Comparison of ENCODE assay signal across 17 cellular contexts in the genomic region with DNA sequence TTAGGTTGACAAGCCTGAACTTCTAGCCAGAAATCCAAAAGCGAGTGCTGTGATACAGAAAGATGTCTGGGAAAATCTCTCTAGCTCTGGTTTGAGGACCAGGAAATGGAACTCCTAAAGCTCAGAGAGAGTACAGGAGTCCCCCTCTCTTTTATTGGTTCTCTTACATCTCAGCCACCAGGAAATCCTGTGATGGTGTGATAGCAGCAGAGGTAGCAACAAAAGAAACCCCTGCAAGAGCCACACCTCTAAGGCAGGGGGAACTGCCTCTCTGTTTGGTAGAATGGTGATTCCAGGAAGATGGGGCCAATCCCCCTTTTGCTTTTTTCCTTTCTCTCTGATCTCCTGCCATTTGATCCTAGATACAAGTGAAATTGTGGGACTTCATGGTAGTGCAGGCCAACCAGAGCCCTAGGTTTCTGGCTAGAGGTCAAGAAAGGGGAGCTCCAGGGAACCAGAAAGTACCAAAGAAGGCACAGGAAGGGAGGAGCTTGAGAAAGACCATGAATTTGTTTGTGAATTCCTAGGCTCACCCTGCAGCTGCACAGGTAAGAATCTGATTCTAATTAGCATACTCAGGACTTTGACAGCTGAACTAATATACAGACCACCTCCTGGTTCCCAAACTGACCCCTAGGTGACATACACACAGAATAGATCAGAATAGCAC.
A peak's percentile ranks its signal among the peaks of the same experiment; 100 is the strongest.
DNase-seq lines count a peak whose midpoint lies in the region; ATAC-seq lines count a peak whose summit lies in the region.
"Had no signal": no experiment of that assay in that cellular context is flagged by ENCODE, and none has a peak within 500 bp of the region (broad histone marks: within the 10 kb centered on the region; RNA-seq: fewer than 3 reads in every experiment).

No MANE protein-coding gene starts in this region.

- H3K4me3 Mint-ChIP-seq in activated naive CD8-positive, alpha-beta T cell treated with anti-CD3 and anti-CD28 coated beads, Interleukin-2, amount 10 ng/mL, durations not matched to agents 7 days and 5 days, result peak overlapping the region; percentile 79
- H3K4me3 Mint-ChIP-seq in activated naive CD8-positive, alpha-beta T cell treated with anti-CD3 and anti-CD28 coated beads for 36 hours, result no peak overlapping the region
- peak overlapping the region; percentile 46 for H3K4me3 Mint-ChIP-seq in T-helper 1 cell treated with Interleukin-12 subunit alpha and Interleukin-12 subunit beta and Interleukin-4 antibody, amounts not matched to agents 30 μg/mL and 1 μg/mL, for 36 hours
- H3K4me3 Mint-ChIP-seq in effector memory CD8-positive, alpha-beta T cell, result peak overlapping the region; percentile 32 to 49
- H3K4me3 Mint-ChIP-seq: HFFc6 had no signal

- no peak for DNase-seq in activated naive CD8-positive, alpha-beta T cell treated with anti-CD3 and anti-CD28 coated beads, Interleukin-2, amount 10 ng/mL, durations not matched to agents 7 days and 5 days
- no peak for DNase-seq in activated naive CD8-positive, alpha-beta T cell treated with anti-CD3 and anti-CD28 coated beads for 36 hours
- DNase-seq in effector memory CD8-positive, alpha-beta T cell, result no peak
- DNase-seq in NCI-H146 (lab: John Stamatoyannopoulos, UW) (no peak), islet precursor cell (no peak), NCI-H226 (no peak)
- DNase-seq: activated CD4-positive, alpha-beta T cell treated with anti-CD3 and anti-CD28 coated beads for 4 hours; foreskin melanocyte; HFFc6; lower lobe of right lung; NCI-H2081; NCI-H524; SJCRH30; stimulated activated CD4-positive, alpha-beta T cell treated with anti-CD3 and anti-CD28 coated beads, Interleukin-2, amount 100 ng/mL, for 24 hours; T-helper 9 cell had no signal

- peaks cover 10% of the 10 kb centered on the region for H3K36me3 Mint-ChIP-seq in activated naive CD8-positive, alpha-beta T cell treated with anti-CD3 and anti-CD28 coated beads, Interleukin-2, amount 10 ng/mL, durations not matched to agents 7 days and 5 days
- no peaks in the 10 kb centered on the region for H3K36me3 Mint-ChIP-seq in activated naive CD8-positive, alpha-beta T cell treated with anti-CD3 and anti-CD28 coated beads for 36 hours
- peaks cover 5% of the 10 kb centered on the region for H3K36me3 Mint-ChIP-seq in T-helper 1 cell treated with Interleukin-12 subunit alpha and Interleukin-12 subunit beta and Interleukin-4 antibody, amounts not matched to agents 30 μg/mL and 1 μg/mL, for 36 hours (ENCODE audit: low read depth)
- no peaks in the 10 kb centered on the region for H3K36me3 Mint-ChIP-seq in effector memory CD8-positive, alpha-beta T cell (ENCODE audit: insufficient read depth)

- no peaks in the 10 kb centered on the region for H3K27me3 Mint-ChIP-seq in activated naive CD8-positive, alpha-beta T cell treated with anti-CD3 and anti-CD28 coated beads, Interleukin-2, amount 10 ng/mL, durations not matched to agents 7 days and 5 days
- H3K27me3 Mint-ChIP-seq in activated naive CD8-positive, alpha-beta T cell treated with anti-CD3 and anti-CD28 coated beads for 36 hours, result no peaks in the 10 kb centered on the region
- no peaks in the 10 kb centered on the region for H3K27me3 Mint-ChIP-seq in T-helper 1 cell treated with Interleukin-12 subunit alpha and Interleukin-12 subunit beta and Interleukin-4 antibody, amounts not matched to agents 30 μg/mL and 1 μg/mL, for 36 hours (ENCODE audit: low read depth)
- H3K27me3 Mint-ChIP-seq in effector memory CD8-positive, alpha-beta T cell, result no peaks in the 10 kb centered on the region

- peak overlapping the region; percentile 81 for H3K27ac Mint-ChIP-seq in activated naive CD8-positive, alpha-beta T cell treated with anti-CD3 and anti-CD28 coated beads, Interleukin-2, amount 10 ng/mL, durations not matched to agents 7 days and 5 days
- H3K27ac Mint-ChIP-seq in activated naive CD8-positive, alpha-beta T cell treated with anti-CD3 and anti-CD28 coated beads for 36 hours, result no peak overlapping the region
- H3K27ac Mint-ChIP-seq in T-helper 1 cell treated with Interleukin-12 subunit alpha and Interleukin-12 subunit beta and Interleukin-4 antibody, amounts not matched to agents 30 μg/mL and 1 μg/mL, for 36 hours, result peak overlapping the region; percentile 69
- peak overlapping the region; percentile 73 to 75 for H3K27ac Mint-ChIP-seq in effector memory CD8-positive, alpha-beta T cell
- H3K27ac Mint-ChIP-seq: HFFc6 had no signal

- no peaks in the 10 kb centered on the region for H3K9me3 Mint-ChIP-seq in activated naive CD8-positive, alpha-beta T cell treated with anti-CD3 and anti-CD28 coated beads, Interleukin-2, amount 10 ng/mL, durations not matched to agents 7 days and 5 days
- H3K9me3 Mint-ChIP-seq in activated naive CD8-positive, alpha-beta T cell treated with anti-CD3 and anti-CD28 coated beads for 36 hours, result no peaks in the 10 kb centered on the region
- H3K9me3 Mint-ChIP-seq in T-helper 1 cell treated with Interleukin-12 subunit alpha and Interleukin-12 subunit beta and Interleukin-4 antibody, amounts not matched to agents 30 μg/mL and 1 μg/mL, for 36 hours, result no peaks in the 10 kb centered on the region
- no peaks in the 10 kb centered on the region for H3K9me3 Mint-ChIP-seq in effector memory CD8-positive, alpha-beta T cell
- H3K9me3 Mint-ChIP-seq: HFFc6 had no signal

- POLR2A ChIA-PET in activated naive CD8-positive, alpha-beta T cell treated with anti-CD3 and anti-CD28 coated beads, Interleukin-2, amount 10 ng/mL, durations not matched to agents 7 days and 5 days (lab: Charles Lee), result interaction anchor here (1.1 to 1.3 kb wide), 2 partner anchors 131 to 133 kb away, joined by 3 to 4 read pairs; a partner anchor contains a TSS

- ATAC-seq in activated naive CD8-positive, alpha-beta T cell treated with anti-CD3 and anti-CD28 coated beads, Interleukin-2, amount 10 ng/mL, durations not matched to agents 7 days and 5 days (ENCODE audit: low read depth), result peak; percentile 95
- peak; percentile 67 for ATAC-seq in effector memory CD8-positive, alpha-beta T cell (replicated peaks)
- ATAC-seq in HG02798 (IDR thresholded peaks at IDR 0.05; ENCODE audit: poor library complexity, unreplicated experiment), result no peak

- H3K4me1 Mint-ChIP-seq in activated naive CD8-positive, alpha-beta T cell treated with anti-CD3 and anti-CD28 coated beads, Interleukin-2, amount 10 ng/mL, durations not matched to agents 7 days and 5 days, result peaks cover 33% of the 10 kb centered on the region
- H3K4me1 Mint-ChIP-seq in activated naive CD8-positive, alpha-beta T cell treated with anti-CD3 and anti-CD28 coated beads for 36 hours, result peaks cover 38% of the 10 kb centered on the region
- H3K4me1 Mint-ChIP-seq in T-helper 1 cell treated with Interleukin-12 subunit alpha and Interleukin-12 subunit beta and Interleukin-4 antibody, amounts not matched to agents 30 μg/mL and 1 μg/mL, for 36 hours (ENCODE audit: low read depth), result peaks cover 28% of the 10 kb centered on the region
- peaks cover 11 to 19% of the 10 kb centered on the region in 2 donors for H3K4me1 Mint-ChIP-seq in effector memory CD8-positive, alpha-beta T cell (ENCODE audit: low read depth in 2 of 2)
